12 cellular contexts compared by ENCODE assay signal in the genomic region with DNA sequence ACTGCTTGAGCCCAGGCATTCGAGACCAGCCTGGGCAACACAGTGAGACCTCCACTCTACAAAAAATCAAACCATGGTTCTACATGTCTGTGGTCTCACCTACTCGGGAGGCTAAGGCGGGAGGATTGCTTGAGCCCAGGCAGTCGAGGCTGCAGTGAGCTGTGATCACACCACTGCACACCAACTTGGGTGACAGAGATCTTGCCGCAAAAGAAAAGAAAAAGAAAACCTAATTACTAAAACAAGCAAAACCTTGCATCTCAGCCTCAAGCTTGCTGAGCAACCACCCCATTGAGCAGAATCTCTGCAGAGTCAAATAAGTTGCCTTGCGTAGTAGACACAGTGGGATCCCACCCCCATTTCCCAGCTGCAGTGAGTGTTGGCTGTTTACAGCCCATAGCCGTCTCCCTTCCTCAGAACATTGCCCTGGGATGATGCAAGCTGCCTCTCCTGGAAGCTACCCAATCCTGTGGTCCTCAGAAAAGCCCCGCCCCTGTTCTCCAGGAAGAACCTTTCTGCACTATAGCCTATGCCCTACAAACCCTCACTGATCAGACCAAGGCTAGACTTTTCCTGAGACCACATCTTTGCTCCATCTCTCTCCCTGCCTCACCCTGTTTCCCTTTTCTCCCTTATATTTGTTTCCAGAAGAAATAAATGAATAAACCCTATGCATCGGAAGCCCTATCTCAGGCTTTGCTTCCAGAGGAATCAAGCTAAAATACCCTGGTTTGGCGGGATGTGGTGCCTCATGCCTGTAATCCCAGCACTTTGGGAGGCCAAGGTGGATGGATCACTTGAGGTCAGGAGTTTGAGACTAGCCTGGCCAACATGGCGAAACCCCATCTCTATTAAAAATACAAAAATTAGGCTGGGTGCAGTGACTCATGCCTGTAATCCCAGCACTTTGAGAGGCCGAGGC. TPM values are rescaled to one million over a fixed set of nuclear protein-coding genes. Genes with fewer than 3 reads are reported as not detected.
DNase-seq lines count a peak whose midpoint lies in the region; ATAC-seq, FAIRE-seq and TF ChIP-seq lines count a peak whose summit lies in the region.
"Had no signal": no experiment of that assay in that cellular context is flagged by ENCODE, and none has a peak within 500 bp of the region (broad histone marks: within the 10 kb centered on the region; RNA-seq: fewer than 3 reads in every experiment).

No MANE protein-coding gene starts in this region.

- peak overlapping the region; percentile 31; the same call in 2 of the 3 replicates for H3K4me2 ChIP-seq in A549

- no peak overlapping the region for H3K27ac Mint-ChIP-seq in activated CD4-positive, alpha-beta T cell treated with anti-CD3 and anti-CD28 coated beads for 36 hours
- no peak overlapping the region for H3K27ac Mint-ChIP-seq in activated naive CD4-positive, alpha-beta T cell treated with anti-CD3 and anti-CD28 coated beads, Interleukin-2, amount 50 U/mL, for 72 hours
- H3K27ac Mint-ChIP-seq: stimulated activated memory B cell treated with anti-CD40 and anti-IgM and Interleukin-4, amounts not matched to agents 10 μg/mL and 1 μg/mL and 100 μg/mL, for 72 hours had no signal

- no peak overlapping the region for H3K4me3 ChIP-seq in A549
- H3K4me3 ChIP-seq in foreskin fibroblast (ENCODE audit: low read depth in 1 of 2, low read length in 2 of 2), result no peak overlapping the region

- 51% methylated on average over 12 of the region's 12 CpGs for WGBS in A549 (ENCODE audit: missing lambda C conversion rate)

- H3K27ac ChIP-seq in A549, result 0 out of 6 replicates have a peak overlapping the region, but pooled peaks of 1 of the 2 experiments have one; percentile 20

- H3K9me3 ChIP-seq in A549, result no peaks in the 10 kb centered on the region

- H3K4me1 ChIP-seq in A549, result no peaks in the 10 kb centered on the region

- no peaks in the 10 kb centered on the region for H3K36me3 Mint-ChIP-seq in activated CD4-positive, alpha-beta T cell treated with anti-CD3 and anti-CD28 coated beads for 36 hours (ENCODE audit: low read depth)
- no peaks in the 10 kb centered on the region for H3K36me3 Mint-ChIP-seq in activated naive CD4-positive, alpha-beta T cell treated with anti-CD3 and anti-CD28 coated beads, Interleukin-2, amount 50 U/mL, for 72 hours
- H3K36me3 Mint-ChIP-seq: stimulated activated memory B cell treated with anti-CD40 and anti-IgM and Interleukin-4, amounts not matched to agents 10 μg/mL and 1 μg/mL and 100 μg/mL, for 72 hours had no signal

- no peak for TF ChIP-seq EP300 in A549 (IDR thresholded peaks at IDR 0.05)

- FAIRE-seq in A549 (lab: Jason Lieb, UNC), result no peak

- peaks cover 11% of the 10 kb centered on the region for H3K27me3 Mint-ChIP-seq in activated CD4-positive, alpha-beta T cell treated with anti-CD3 and anti-CD28 coated beads for 36 hours

- POLR2A ChIA-PET in A549 (lab: Yijun Ruan, JAX), result interaction anchor here (0.8 kb wide), 1 partner anchor 51 kb away, joined by 3 read pairs; no protein-coding TSS in a partner anchor
- POLR2A ChIA-PET in activated CD4-positive, alpha-beta T cell treated with anti-CD3 and anti-CD28 coated beads for 36 hours (lab: Charles Lee), result no interaction called here

- no peak overlapping the region for H3K4me3 Mint-ChIP-seq in activated CD4-positive, alpha-beta T cell treated with anti-CD3 and anti-CD28 coated beads for 36 hours
- H3K4me3 Mint-ChIP-seq: stimulated activated memory B cell treated with anti-CD40 and anti-IgM and Interleukin-4, amounts not matched to agents 10 μg/mL and 1 μg/mL and 100 μg/mL, for 72 hours had no signal

- intact Hi-C loops in activated CD4-positive, alpha-beta T cell treated with anti-CD3 and anti-CD28 coated beads for 36 hours (cut with DNase I, micrococcal nuclease), result loop anchor here in 1 of 2 experiments (10.0 kb wide), 1 partner anchor 525 kb away; a partner anchor contains a TSS

- TF ChIP-seq CTCF in A549 (IDR thresholded peaks at IDR 0.05), result no peak
- no peak for TF ChIP-seq CTCF in foreskin fibroblast (IDR thresholded peaks at IDR 0.05; ENCODE audit: low read depth, low read length)

- peak in 1 of 2 experiments; percentile 42 for DNase-seq in A549 (ENCODE audit: low read depth in 1 of 2, low spot score in 1 of 2)
- peak; percentile 82 for DNase-seq in H4 (ENCODE audit: low spot score)
- peak; percentile 57 for DNase-seq in RPMI7951 (ENCODE audit: low read depth)
- peak; percentile 27 to 64 for DNase-seq in foreskin fibroblast
- DNase-seq in activated CD4-positive, alpha-beta T cell treated with anti-CD3 and anti-CD28 coated beads for 36 hours, result no peak
- DNase-seq in DMS114 treated with DMSO at 0.1 percent for 48 hours (lab: John Stamatoyannopoulos, UW; ENCODE audit: unreplicated experiment), result no peak
- no peak for DNase-seq in activated naive CD4-positive, alpha-beta T cell treated with anti-CD3 and anti-CD28 coated beads, Interleukin-2, amount 50 U/mL, for 72 hours (ENCODE audit: low spot score in 2 of 2)
- DNase-seq: activated CD4-positive, alpha-beta T cell treated with anti-CD3 and anti-CD28 coated beads, Interleukin-2, amount 50 U/mL, for 1 hour; caudate nucleus; NCI-H2227 treated with DMSO at 0.1 percent for 48 hours had no signal

- CTCF ChIA-PET in A549 (lab: Yijun Ruan, JAX), result interaction anchor here (0.9 to 2.0 kb wide), 2 partner anchors 307 to 312 kb away, joined by 3 to 7 read pairs; no protein-coding TSS in a partner anchor
- CTCF ChIA-PET in activated CD4-positive, alpha-beta T cell treated with anti-CD3 and anti-CD28 coated beads for 36 hours (lab: Charles Lee), result interaction anchor here (0.9 to 1.0 kb wide), 2 partner anchors 11 to 280 kb away, joined by 3 read pairs; no protein-coding TSS in a partner anchor

- H3K4me1 Mint-ChIP-seq in activated CD4-positive, alpha-beta T cell treated with anti-CD3 and anti-CD28 coated beads for 36 hours, result peaks cover 8% of the 10 kb centered on the region

- TF ChIP-seq RAD21 in A549 (conservative IDR thresholded peaks at IDR 0.05 in 1 of 2, IDR thresholded peaks at IDR 0.05 in 1 of 2), result no peak

- H3K9me3 Mint-ChIP-seq in activated CD4-positive, alpha-beta T cell treated with anti-CD3 and anti-CD28 coated beads for 36 hours (ENCODE audit: low read depth), result no peaks in the 10 kb centered on the region
- H3K9me3 Mint-ChIP-seq in activated naive CD4-positive, alpha-beta T cell treated with anti-CD3 and anti-CD28 coated beads, Interleukin-2, amount 50 U/mL, for 72 hours, result no peaks in the 10 kb centered on the region
- H3K9me3 Mint-ChIP-seq: stimulated activated memory B cell treated with anti-CD40 and anti-IgM and Interleukin-4, amounts not matched to agents 10 μg/mL and 1 μg/mL and 100 μg/mL, for 72 hours had no signal

- TF ChIP-seq POLR2A in A549 (IDR thresholded peaks at IDR 0.05; ENCODE audit: low read length), result no peak

- ATAC-seq in A549 (peak; percentile 58 to 73; a peak in 4 of 6 replicates), GM19035 (IDR thresholded peaks at IDR 0.05; ENCODE audit: unreplicated experiment) (no peak)
- no peak for ATAC-seq in activated CD4-positive, alpha-beta T cell treated with anti-CD3 and anti-CD28 coated beads for 36 hours
- no peak for ATAC-seq in activated naive CD4-positive, alpha-beta T cell treated with anti-CD3 and anti-CD28 coated beads, Interleukin-2, amount 50 U/mL, for 72 hours
- ATAC-seq: stimulated activated memory B cell treated with anti-CD40 and anti-IgM and Interleukin-4, amounts not matched to agents 10 μg/mL and 1 μg/mL and 100 μg/mL, for 72 hours had no signal

TF ChIP-seq in A549, 52 proteins besides CTCF, POLR2A, EP300 and RAD21 (continues in another document):
- 0 out of 4 replicates have a peak, but pooled peaks of 1 of the 2 experiments have one; percentile 32 for TF ChIP-seq CEBPB (IDR thresholded peaks at IDR 0.05)
- TF ChIP-seq, protein P1, sequence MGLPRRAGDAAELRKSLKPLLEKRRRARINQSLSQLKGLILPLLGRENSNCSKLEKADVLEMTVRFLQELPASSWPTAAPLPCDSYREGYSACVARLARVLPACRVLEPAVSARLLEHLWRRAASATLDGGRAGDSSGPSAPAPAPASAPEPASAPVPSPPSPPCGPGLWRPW (IDR thresholded peaks at IDR 0.05), result no peak

RNA-seq across cellular contexts. Expression of a gene that starts 16.7 kb away (rescaled TPM):
- not detected in 2 replicates for polyA plus RNA-seq in A549 (2011; rRNA removed)
- polyA plus RNA-seq in A549 (2012; cell fraction: cytosol; rRNA removed), result not detected in 2 replicates
- polyA plus RNA-seq in A549 (2012; cell fraction: nucleus; rRNA removed), result not detected in 2 replicates
- not detected in 3 replicates for polyA plus RNA-seq in A549 (2017; fragmentation: RNase III; extraction: RNeasy Plus Mini Kit Qiagen cat#74134 plus additional on column Dnase treatment)
- polyA minus RNA-seq in A549 (2011; rRNA and poly(A)+ RNA removed), result 0.92 TPM in 1 of 2 replicates, not detected in the other
- not detected in 2 replicates for total RNA-seq in H4 (2014; rRNA removed; shearing (Covaris generic))
- not detected in 2 replicates for total RNA-seq in RPMI7951 (2014; rRNA removed; shearing (Covaris generic))
- total RNA-seq in activated CD4-positive, alpha-beta T cell treated with anti-CD3 and anti-CD28 coated beads for 36 hours, result not detected
- not detected for total RNA-seq in activated naive CD4-positive, alpha-beta T cell treated with anti-CD3 and anti-CD28 coated beads, Interleukin-2, amount 50 U/mL, for 72 hours

RNA-seq across cellular contexts. Expression of a gene that starts 25.1 kb away (rescaled TPM):
- polyA plus RNA-seq in A549 (2011; rRNA removed), result not detected in 2 replicates
- 0.01 TPM in 1 of 2 replicates, not detected in the other for polyA plus RNA-seq in A549 (2012; cell fraction: cytosol; rRNA removed)
- polyA plus RNA-seq in A549 (2012; cell fraction: nucleus; rRNA removed), result not detected in 2 replicates
- polyA plus RNA-seq in A549 (2017; fragmentation: RNase III; extraction: RNeasy Plus Mini Kit Qiagen cat#74134 plus additional on column Dnase treatment), result not detected in 3 replicates
- polyA minus RNA-seq in A549 (2011; rRNA and poly(A)+ RNA removed), result not detected in 2 replicates
- not detected in 2 replicates for total RNA-seq in H4 (2014; rRNA removed; shearing (Covaris generic))
- not detected in 2 replicates for total RNA-seq in RPMI7951 (2014; rRNA removed; shearing (Covaris generic))
- not detected for total RNA-seq in activated CD4-positive, alpha-beta T cell treated with anti-CD3 and anti-CD28 coated beads for 36 hours
- total RNA-seq in activated naive CD4-positive, alpha-beta T cell treated with anti-CD3 and anti-CD28 coated beads, Interleukin-2, amount 50 U/mL, for 72 hours, result not detected

RNA-seq across cellular contexts. Expression of a gene that starts 51.1 kb away (rescaled TPM):
- polyA plus RNA-seq in A549 (2011; rRNA removed) (52.8 and 71.9 TPM in 2 replicates), A549 (2017; fragmentation: RNase III; extraction: RNeasy Plus Mini Kit Qiagen cat#74134 plus additional on column Dnase treatment) (108 to 117 TPM (median 114 TPM) in 3 replicates)
- 240 and 269 TPM in 2 replicates for polyA plus RNA-seq in A549 (2012; cell fraction: cytosol; rRNA removed)
- 288 and 451 TPM in 2 replicates for polyA plus RNA-seq in A549 (2012; cell fraction: nucleus; rRNA removed)
- polyA minus RNA-seq in A549 (2011; rRNA and poly(A)+ RNA removed), result 94.1 and 110 TPM in 2 replicates
- total RNA-seq in H4 (2014; rRNA removed; shearing (Covaris generic)), result 53.2 and 65.5 TPM in 2 replicates
- 83.6 and 86.3 TPM in 2 replicates for total RNA-seq in RPMI7951 (2014; rRNA removed; shearing (Covaris generic))
- total RNA-seq in activated CD4-positive, alpha-beta T cell treated with anti-CD3 and anti-CD28 coated beads for 36 hours, result 100 to 1,000 TPM in 1 of 2 experiments, 10 to 100 TPM in 1; 91.4 to 120 TPM
- 10 to 100 TPM; 80.0 to 93.4 TPM for total RNA-seq in activated naive CD4-positive, alpha-beta T cell treated with anti-CD3 and anti-CD28 coated beads, Interleukin-2, amount 50 U/mL, for 72 hours

Comparison
In these comparisons a context has a peak if more than half of its experiments do, and no peak if none do; other contexts are left out.
1. ATAC-seq: peak in A549 (2 of 2); none in GM19035 (single experiment), activated CD4-positive, alpha-beta T cell treated with anti-CD3 and anti-CD28 coated beads for 36 hours (single experiment) and activated naive CD4-positive, alpha-beta T cell treated with anti-CD3 and anti-CD28 coated beads, Interleukin-2, amount 50 U/mL, for 72 hours (0 of 2).
2. DNase-seq: peak in H4 (single experiment), RPMI7951 (single experiment) and foreskin fibroblast (2 of 2); none in activated CD4-positive, alpha-beta T cell treated with anti-CD3 and anti-CD28 coated beads for 36 hours (single experiment), DMS114 treated with DMSO at 0.1 percent for 48 hours (single experiment) and activated naive CD4-positive, alpha-beta T cell treated with anti-CD3 and anti-CD28 coated beads, Interleukin-2, amount 50 U/mL, for 72 hours (0 of 2).